In the genomic region with DNA sequence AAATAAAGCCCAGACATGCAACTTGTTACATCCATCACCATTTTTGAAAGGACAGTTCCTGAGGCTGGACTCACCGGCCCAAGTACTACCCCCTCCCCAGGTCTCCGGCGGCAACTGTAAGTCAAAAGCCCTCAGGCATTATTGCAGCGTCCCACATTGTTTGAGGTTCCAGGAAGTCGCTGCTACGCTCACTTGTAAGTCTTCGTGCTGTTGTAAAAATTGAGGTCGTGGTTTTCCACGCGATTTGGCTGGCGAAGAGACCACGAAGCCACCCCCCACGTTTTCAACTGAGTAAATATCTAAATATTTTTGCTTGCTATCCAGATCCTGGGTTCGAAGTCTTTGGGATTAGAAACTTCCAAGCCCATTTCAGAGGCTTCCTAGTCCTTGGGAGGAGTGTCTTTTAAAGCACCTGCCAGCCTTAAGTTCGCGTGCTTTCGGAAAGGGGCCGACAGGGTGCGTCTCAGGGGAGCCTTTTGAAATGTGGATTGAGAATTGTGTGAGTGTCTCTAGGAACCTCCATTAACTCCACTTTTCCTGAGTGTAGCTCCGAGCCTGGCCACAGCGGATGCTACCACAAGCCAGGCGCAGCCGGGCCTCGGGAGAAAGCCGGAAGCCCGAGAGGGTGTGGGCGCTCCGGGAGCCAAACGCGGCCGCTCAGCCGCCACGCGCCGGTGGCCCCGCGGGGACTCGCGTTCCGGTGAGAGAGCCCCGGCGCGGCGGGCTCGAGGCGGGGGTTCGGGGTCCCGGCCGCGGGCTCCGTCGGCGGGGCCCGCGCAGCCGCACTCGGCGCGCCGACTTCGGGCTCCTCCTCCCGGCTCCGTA, we compare ENCODE assay signal across 8 cellular contexts. TPM values are rescaled to one million over a fixed set of nuclear protein-coding genes. Genes with fewer than 3 reads are reported as not detected.
DNase-seq lines count a peak whose midpoint lies in the region; ATAC-seq and TF ChIP-seq lines count a peak whose summit lies in the region.

A gene with protein sequence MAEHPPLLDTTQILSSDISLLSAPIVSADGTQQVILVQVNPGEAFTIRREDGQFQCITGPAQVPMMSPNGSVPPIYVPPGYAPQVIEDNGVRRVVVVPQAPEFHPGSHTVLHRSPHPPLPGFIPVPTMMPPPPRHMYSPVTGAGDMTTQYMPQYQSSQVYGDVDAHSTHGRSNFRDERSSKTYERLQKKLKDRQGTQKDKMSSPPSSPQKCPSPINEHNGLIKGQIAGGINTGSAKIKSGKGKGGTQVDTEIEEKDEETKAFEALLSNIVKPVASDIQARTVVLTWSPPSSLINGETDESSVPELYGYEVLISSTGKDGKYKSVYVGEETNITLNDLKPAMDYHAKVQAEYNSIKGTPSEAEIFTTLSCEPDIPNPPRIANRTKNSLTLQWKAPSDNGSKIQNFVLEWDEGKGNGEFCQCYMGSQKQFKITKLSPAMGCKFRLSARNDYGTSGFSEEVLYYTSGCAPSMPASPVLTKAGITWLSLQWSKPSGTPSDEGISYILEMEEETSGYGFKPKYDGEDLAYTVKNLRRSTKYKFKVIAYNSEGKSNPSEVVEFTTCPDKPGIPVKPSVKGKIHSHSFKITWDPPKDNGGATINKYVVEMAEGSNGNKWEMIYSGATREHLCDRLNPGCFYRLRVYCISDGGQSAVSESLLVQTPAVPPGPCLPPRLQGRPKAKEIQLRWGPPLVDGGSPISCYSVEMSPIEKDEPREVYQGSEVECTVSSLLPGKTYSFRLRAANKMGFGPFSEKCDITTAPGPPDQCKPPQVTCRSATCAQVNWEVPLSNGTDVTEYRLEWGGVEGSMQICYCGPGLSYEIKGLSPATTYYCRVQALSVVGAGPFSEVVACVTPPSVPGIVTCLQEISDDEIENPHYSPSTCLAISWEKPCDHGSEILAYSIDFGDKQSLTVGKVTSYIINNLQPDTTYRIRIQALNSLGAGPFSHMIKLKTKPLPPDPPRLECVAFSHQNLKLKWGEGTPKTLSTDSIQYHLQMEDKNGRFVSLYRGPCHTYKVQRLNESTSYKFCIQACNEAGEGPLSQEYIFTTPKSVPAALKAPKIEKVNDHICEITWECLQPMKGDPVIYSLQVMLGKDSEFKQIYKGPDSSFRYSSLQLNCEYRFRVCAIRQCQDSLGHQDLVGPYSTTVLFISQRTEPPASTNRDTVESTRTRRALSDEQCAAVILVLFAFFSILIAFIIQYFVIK (plus strand): TSS at position 812 of the 825 bp plus-strand sequence. CDS start 30,279 bp downstream, outside the sequence.

- H3K27ac Mint-ChIP-seq in activated naive CD4-positive, alpha-beta T cell treated with anti-CD3 and anti-CD28 coated beads, Interleukin-2, amount 50 U/mL, for 24 hours, result peak within 1 kb of the TSS; percentile 99
- H3K27ac Mint-ChIP-seq in type B pancreatic cell, result peak within 1 kb of the TSS; percentile 98

- H3K9me3 ChIP-seq in BLaER1 treated with 17β-estradiol and CSF1 and Interleukin-3, amounts not matched to agents 10 nM and 100 nM (replicated peaks in 1 of 11), result peaks cover 34 to 49% (median 43%) of the 10 kb centered on the region in 11 experiments
- peaks cover 0 to 4% (median 0%) of the 10 kb centered on the region in 4 donors for H3K9me3 ChIP-seq in Peyer's patch

- H4K20me1 ChIP-seq in BLaER1 treated with 17β-estradiol and CSF1 and Interleukin-3, amounts not matched to agents 10 nM and 100 nM, result peaks cover 0 to 37% (median 31%) of the 10 kb centered on the region in 11 experiments; a peak in 13 of 22 replicates

- H3K27ac ChIP-seq in BLaER1 treated with 17β-estradiol and CSF1 and Interleukin-3, amounts not matched to agents 10 nM and 100 nM, result peak within 1 kb of the TSS; percentile 96 to 99 (median 98)
- peak within 1 kb of the TSS; percentile 95 to 99 (median 98) for H3K27ac ChIP-seq in Peyer's patch

- peaks cover 46% of the 10 kb centered on the region for H3K4me1 Mint-ChIP-seq in activated naive CD4-positive, alpha-beta T cell treated with anti-CD3 and anti-CD28 coated beads, Interleukin-2, amount 50 U/mL, for 24 hours
- H3K4me1 Mint-ChIP-seq in type B pancreatic cell (ENCODE audit: unreplicated experiment), result peaks cover 17% of the 10 kb centered on the region

- DNase-seq in Peyer's patch (peak; percentile 58 to 76 (median 63)), globus pallidus (ENCODE audit: low spot score) (peak; percentile 53), occipital lobe (lab: John Stamatoyannopoulos, UW) (no peak), type B pancreatic cell (ENCODE audit: extremely low spot score, unreplicated experiment) (no peak)

- ATAC-seq in GM18909 (IDR thresholded peaks at IDR 0.05; ENCODE audit: poor library complexity, unreplicated experiment) (peak; percentile 23), HG03460 (IDR thresholded peaks at IDR 0.05; ENCODE audit: unreplicated experiment) (peak; percentile 15)

- H3K36me3 ChIP-seq in BLaER1 treated with 17β-estradiol and CSF1 and Interleukin-3, amounts not matched to agents 10 nM and 100 nM, result peaks cover 0 to 8% (median 5%) of the 10 kb centered on the region in 11 experiments; a peak in 5 of 22 replicates
- H3K36me3 ChIP-seq in Peyer's patch, result no peaks in the 10 kb centered on the region

- peak within 1 kb of the TSS; percentile 73 to 93 (median 87) for H3K4me2 ChIP-seq in BLaER1 treated with 17β-estradiol and CSF1 and Interleukin-3, amounts not matched to agents 10 nM and 100 nM

- H3K27me3 Mint-ChIP-seq in activated naive CD4-positive, alpha-beta T cell treated with anti-CD3 and anti-CD28 coated beads, Interleukin-2, amount 50 U/mL, for 24 hours, result no peaks in the 10 kb centered on the region
- peaks cover 7% of the 10 kb centered on the region for H3K27me3 Mint-ChIP-seq in type B pancreatic cell

- peaks cover 20% of the 10 kb centered on the region for H3K9me3 Mint-ChIP-seq in activated naive CD4-positive, alpha-beta T cell treated with anti-CD3 and anti-CD28 coated beads, Interleukin-2, amount 50 U/mL, for 24 hours
- H3K9me3 Mint-ChIP-seq in type B pancreatic cell, result peaks cover 12% of the 10 kb centered on the region

- TF ChIP-seq POLR2A in Peyer's patch (IDR thresholded peaks at IDR 0.05), result no peak

- no peaks in the 10 kb centered on the region for H3K27me3 ChIP-seq in BLaER1 treated with 17β-estradiol and CSF1 and Interleukin-3, amounts not matched to agents 10 nM and 100 nM
- H3K27me3 ChIP-seq in Peyer's patch, result no peaks in the 10 kb centered on the region

- TF ChIP-seq CTCF in Peyer's patch (IDR thresholded peaks at IDR 0.05) (peak in 3 of 6 experiments; percentile 15 to 29 (median 23)), type B pancreatic cell (conservative IDR thresholded peaks at IDR 0.05) (peak; percentile 33)

- H3K4me1 ChIP-seq in BLaER1 treated with 17β-estradiol and CSF1 and Interleukin-3, amounts not matched to agents 10 nM and 100 nM, result peaks cover 23 to 42% (median 38%) of the 10 kb centered on the region in 10 experiments
- H3K4me1 ChIP-seq in Peyer's patch, result peaks cover 0 to 15% (median 6%) of the 10 kb centered on the region in 4 donors

- H3K36me3 Mint-ChIP-seq in activated naive CD4-positive, alpha-beta T cell treated with anti-CD3 and anti-CD28 coated beads, Interleukin-2, amount 50 U/mL, for 24 hours, result peaks cover 25% of the 10 kb centered on the region
- H3K36me3 Mint-ChIP-seq in type B pancreatic cell, result peaks cover 5% of the 10 kb centered on the region

- H3K9ac ChIP-seq in BLaER1 treated with 17β-estradiol and CSF1 and Interleukin-3, amounts not matched to agents 10 nM and 100 nM, result peak within 1 kb of the TSS; percentile 94 to 98 (median 97)

- peak within 1 kb of the TSS; percentile 77 to 91 (median 86) for H3K4me3 ChIP-seq in BLaER1 treated with 17β-estradiol and CSF1 and Interleukin-3, amounts not matched to agents 10 nM and 100 nM
- H3K4me3 ChIP-seq in Peyer's patch, result peak within 1 kb of the TSS; percentile 66 to 93 (median 84)

- H3K4me3 Mint-ChIP-seq in activated naive CD4-positive, alpha-beta T cell treated with anti-CD3 and anti-CD28 coated beads, Interleukin-2, amount 50 U/mL, for 24 hours, result peak within 1 kb of the TSS; percentile 96
- peak within 1 kb of the TSS; percentile 95 for H3K4me3 Mint-ChIP-seq in type B pancreatic cell

RNA-seq across cellular contexts. Expression of the gene that starts here (rescaled TPM):
- total RNA-seq in Peyer's patch (10 to 100 TPM; 40.4 to 75.0 (median 52.6) TPM), occipital lobe (84.8 TPM), type B pancreatic cell (ENCODE audit: low replicate concordance) (53.4 and 65.7 TPM in 2 replicates)

Comparison
In these comparisons a context has a peak if more than half of its experiments do, and no peak if none do; other contexts are left out.
1. DNase-seq: peak in Peyer's patch (3 of 3) and globus pallidus (single experiment); none in occipital lobe (single experiment) and type B pancreatic cell (single experiment).